In genomic region chr4:9924750-9925149, GRCh38 we compare ENCODE assay signal across 9 cellular contexts.
A peak's percentile ranks its signal among the peaks of the same experiment; 100 is the strongest.
DNase-seq lines count a peak whose midpoint lies in the region; ATAC-seq, FAIRE-seq and TF ChIP-seq lines count a peak whose summit lies in the region.
"Had no signal": no experiment of that assay in that cellular context is flagged by ENCODE, and none has a peak within 500 bp of the region (broad histone marks: within the 10 kb centered on the region; RNA-seq: fewer than 3 reads in every experiment).

No MANE protein-coding gene starts in this region.

- H3K9me3 Mint-ChIP-seq in astrocyte (ENCODE audit: unreplicated experiment), result peaks cover 4% of the 10 kb centered on the region
- no peaks in the 10 kb centered on the region for H3K9me3 Mint-ChIP-seq in activated CD4-positive, alpha-beta T cell treated with anti-CD3 and anti-CD28 coated beads, Interleukin-2, amount 10 ng/mL, durations not matched to agents 7 days and 5 days

- H3K9me3 ChIP-seq in astrocyte (ENCODE audit: insufficient read depth, low read depth, low read length), result no peaks in the 10 kb centered on the region

- no peaks in the 10 kb centered on the region for H3K36me3 Mint-ChIP-seq in astrocyte (ENCODE audit: low read depth, unreplicated experiment)
- no peaks in the 10 kb centered on the region for H3K36me3 Mint-ChIP-seq in activated CD4-positive, alpha-beta T cell treated with anti-CD3 and anti-CD28 coated beads, Interleukin-2, amount 10 ng/mL, durations not matched to agents 7 days and 5 days (ENCODE audit: low read depth)
- H3K36me3 Mint-ChIP-seq: memory B cell had no signal

- ATAC-seq in GM19328 (IDR thresholded peaks at IDR 0.05; ENCODE audit: unreplicated experiment), result no peak
- ATAC-seq in HG02852 (IDR thresholded peaks at IDR 0.05; ENCODE audit: unreplicated experiment), result no peak

- H3K4me1 ChIP-seq in astrocyte (ENCODE audit: insufficient read depth, low read length), result no peaks in the 10 kb centered on the region

- FAIRE-seq in astrocyte (lab: Jason Lieb, UNC), result no peak

- POLR2A ChIA-PET in activated CD4-positive, alpha-beta T cell treated with anti-CD3 and anti-CD28 coated beads, Interleukin-2, amount 10 ng/mL, durations not matched to agents 7 days and 5 days (lab: Charles Lee), result no interaction called here

- H3K27ac Mint-ChIP-seq in astrocyte (ENCODE audit: unreplicated experiment), result peak overlapping the region; percentile 91
- no peak overlapping the region for H3K27ac Mint-ChIP-seq in activated CD4-positive, alpha-beta T cell treated with anti-CD3 and anti-CD28 coated beads, Interleukin-2, amount 10 ng/mL, durations not matched to agents 7 days and 5 days
- H3K27ac Mint-ChIP-seq: memory B cell had no signal

- no peaks in the 10 kb centered on the region for H4K20me1 ChIP-seq in astrocyte (ENCODE audit: insufficient read depth, low read length)

- H2AFZ ChIP-seq in astrocyte (ENCODE audit: low read depth, low read length), result no peak overlapping the region

- peak; percentile 52 for DNase-seq in GM03348 (ENCODE audit: low spot score)
- peak; percentile 89 for DNase-seq in NCI-H1694 treated with DMSO at 0.1 percent for 48 hours (lab: John Stamatoyannopoulos, UW)
- peak; percentile 18 for DNase-seq in astrocyte (ENCODE audit: low read depth)
- peak; percentile 14 for DNase-seq in non-pigmented ciliary epithelial cell (ENCODE audit: low read depth)
- DNase-seq in activated CD4-positive, alpha-beta T cell treated with anti-CD3 and anti-CD28 coated beads, Interleukin-2, amount 10 ng/mL, durations not matched to agents 7 days and 5 days, result no peak

- H3K36me3 ChIP-seq in astrocyte (ENCODE audit: insufficient read depth, low read length), result no peaks in the 10 kb centered on the region

- no peaks in the 10 kb centered on the region for H3K79me2 ChIP-seq in astrocyte (ENCODE audit: insufficient read depth, low read length)

- peaks cover 18% of the 10 kb centered on the region for H3K4me1 Mint-ChIP-seq in astrocyte (ENCODE audit: low read depth, unreplicated experiment)
- H3K4me1 Mint-ChIP-seq in activated CD4-positive, alpha-beta T cell treated with anti-CD3 and anti-CD28 coated beads, Interleukin-2, amount 10 ng/mL, durations not matched to agents 7 days and 5 days, result no peaks in the 10 kb centered on the region

- no peak overlapping the region for H3K9ac ChIP-seq in astrocyte (ENCODE audit: low read length)

- H3K27me3 ChIP-seq in astrocyte (ENCODE audit: insufficient read depth, low read length), result peaks cover 2% of the 10 kb centered on the region

- CTCF ChIA-PET in activated CD4-positive, alpha-beta T cell treated with anti-CD3 and anti-CD28 coated beads, Interleukin-2, amount 10 ng/mL, durations not matched to agents 7 days and 5 days (lab: Charles Lee), result no interaction called here

- H3K27ac ChIP-seq in astrocyte (ENCODE audit: low read depth, low read length), result no peak overlapping the region
- H3K27ac ChIP-seq: HL-60 had no signal

- no peak for TF ChIP-seq CTCF in astrocyte (IDR thresholded peaks at IDR 0.05; ENCODE audit: insufficient read depth, low read depth, low read length)

- H3K4me3 ChIP-seq in astrocyte (ENCODE audit: insufficient read depth, low read depth, low read length), result no peak overlapping the region

- H3K4me3 Mint-ChIP-seq in astrocyte (ENCODE audit: unreplicated experiment), result no peak overlapping the region
- no peak overlapping the region for H3K4me3 Mint-ChIP-seq in activated CD4-positive, alpha-beta T cell treated with anti-CD3 and anti-CD28 coated beads, Interleukin-2, amount 10 ng/mL, durations not matched to agents 7 days and 5 days
- H3K4me3 Mint-ChIP-seq: memory B cell had no signal

- no peak overlapping the region for H3K4me2 ChIP-seq in astrocyte (ENCODE audit: low read length)

- H3K27me3 Mint-ChIP-seq in astrocyte (ENCODE audit: low read depth, unreplicated experiment), result peaks cover 26% of the 10 kb centered on the region
- H3K27me3 Mint-ChIP-seq in activated CD4-positive, alpha-beta T cell treated with anti-CD3 and anti-CD28 coated beads, Interleukin-2, amount 10 ng/mL, durations not matched to agents 7 days and 5 days, result no peaks in the 10 kb centered on the region
